8 cellular contexts compared by ENCODE assay signal in the genomic region with DNA sequence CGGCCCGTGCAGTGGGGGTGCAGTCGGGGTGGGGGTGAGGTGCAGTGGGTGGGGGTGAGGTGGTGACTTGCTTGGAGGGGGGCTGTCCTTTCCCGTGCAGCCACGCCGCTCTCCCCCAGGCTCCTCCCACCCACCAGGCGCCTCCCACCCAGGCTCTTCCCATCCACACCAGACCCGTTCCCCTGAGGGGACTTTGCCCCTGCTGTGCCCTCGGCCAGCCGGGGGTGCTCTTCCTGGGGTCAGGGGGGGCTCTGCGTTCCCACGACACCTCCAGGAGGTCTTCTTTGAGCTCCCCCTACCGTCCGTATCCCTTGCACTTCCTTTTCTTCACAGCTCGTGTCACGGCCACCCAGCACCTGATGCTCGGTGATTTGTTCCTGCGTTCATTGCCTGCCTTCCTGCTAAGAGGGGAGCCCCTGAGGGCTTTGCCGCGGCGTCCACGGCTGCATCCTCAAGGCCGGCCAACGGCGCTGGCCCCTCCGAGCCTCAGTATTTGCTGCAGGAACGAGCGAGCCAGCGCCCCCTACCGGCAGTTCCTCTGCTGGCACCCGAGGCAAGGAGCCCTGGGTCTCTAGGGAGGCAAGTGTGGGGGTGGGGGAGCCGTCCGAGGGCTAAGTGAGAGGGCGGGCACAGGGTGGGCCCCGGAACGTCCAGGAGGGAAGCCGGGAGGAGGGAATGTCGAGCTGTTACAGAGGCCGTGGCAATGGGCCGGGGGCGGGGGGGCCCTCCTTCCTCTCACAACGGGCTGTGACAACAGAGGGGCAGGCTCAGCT. TPM values are rescaled to one million over a fixed set of nuclear protein-coding genes. Genes with fewer than 3 reads are reported as not detected.
DNase-seq lines count a peak whose midpoint lies in the region; ATAC-seq lines count a peak whose summit lies in the region.

No MANE protein-coding gene starts in this region.

- H3K36me3 Mint-ChIP-seq in effector memory CD8-positive, alpha-beta T cell (ENCODE audit: insufficient read depth): no peaks in the 10 kb centered on the region

- peaks cover 3% of the 10 kb centered on the region for H3K4me1 ChIP-seq in mesodermal cell (ENCODE audit: control insufficient read depth, insufficient read depth, low read length, poor library complexity, severe bottlenecking)

- 15 to 34% methylated on average over 11 to 31 of the region's 42 CpGs for WGBS in mesodermal cell (ENCODE audit: insufficient coverage in 2 of 2), 2 experiments

- peak; percentile 77 for ATAC-seq in effector memory CD8-positive, alpha-beta T cell (replicated peaks)
- no peak for ATAC-seq in GM18870 (IDR thresholded peaks at IDR 0.05; ENCODE audit: unreplicated experiment)

- H3K36me3 ChIP-seq in mesodermal cell (ENCODE audit: control insufficient read depth, insufficient read depth, low read length): no peaks in the 10 kb centered on the region

- peaks cover 65 to 93% of the 10 kb centered on the region in 2 donors for H3K27me3 Mint-ChIP-seq in effector memory CD8-positive, alpha-beta T cell

- no peaks in the 10 kb centered on the region for H3K9me3 ChIP-seq in mesodermal cell (ENCODE audit: control insufficient read depth, low read length)

- H3K9me3 Mint-ChIP-seq in effector memory CD8-positive, alpha-beta T cell: no peaks in the 10 kb centered on the region

- H3K4me3 Mint-ChIP-seq in effector memory CD8-positive, alpha-beta T cell: peak overlapping the region; percentile 77 to 79

- peaks cover 4 to 10% of the 10 kb centered on the region in 2 donors for H3K4me1 Mint-ChIP-seq in effector memory CD8-positive, alpha-beta T cell (ENCODE audit: low read depth in 2 of 2)

- H3K4me3 ChIP-seq in mesodermal cell (ENCODE audit: extremely low read depth, insufficient read depth, low read length, poor library complexity, severe bottlenecking): peak overlapping the region; percentile 33

- H3K27ac Mint-ChIP-seq in effector memory CD8-positive, alpha-beta T cell: peak overlapping the region in 1 of 2 donors; percentile 18

- no peak overlapping the region for H3K27ac ChIP-seq in mesodermal cell (ENCODE audit: low read depth, low read length, severe bottlenecking)

- peak; percentile 91 for DNase-seq in 8988T
- DNase-seq in GM19238 (ENCODE audit: insufficient read length, low spot score): peak; percentile 81
- DNase-seq in NCI-H82 treated with DMSO at 0.1 percent for 48 hours (lab: John Stamatoyannopoulos, UW; ENCODE audit: unreplicated experiment): peak; percentile 10
- peak; percentile 35 to 91 (median 70) for DNase-seq in activated CD8-positive, alpha-beta memory T cell treated with anti-CD3 and anti-CD28 coated beads for 48 hours (ENCODE audit: low read depth in 2 of 3, low spot score in 2 of 3)
- DNase-seq in effector memory CD8-positive, alpha-beta T cell: peak; percentile 63 to 67 (median 67)
- peak; percentile 66 for DNase-seq in stimulated activated CD8-positive, alpha-beta memory T cell treated with anti-CD3 and anti-CD28 coated beads, Interleukin-15, amount 100 ng/mL, for 24 hours (ENCODE audit: low read depth)

RNA-seq across cellular contexts. Expression of gene LRRC4B, which starts 11.8 kb away (rescaled TPM):
- 35.5 TPM for polyA plus RNA-seq in mesodermal cell (2013, experiment 1 of 2)
- 21.6 TPM for polyA plus RNA-seq in mesodermal cell (2013, experiment 2 of 2)

RNA-seq across cellular contexts. Expression of gene ASPDH, which starts 42.7 kb away (rescaled TPM):
- not detected for polyA plus RNA-seq in mesodermal cell (2013, experiment 1 of 2)
- not detected for polyA plus RNA-seq in mesodermal cell (2013, experiment 2 of 2)

RNA-seq across cellular contexts. Expression of gene JOSD2, which starts 45.4 kb away (rescaled TPM):
- polyA plus RNA-seq in mesodermal cell (2013, experiment 1 of 2): 17.1 TPM
- 11.3 TPM for polyA plus RNA-seq in mesodermal cell (2013, experiment 2 of 2)

Comparison
In these comparisons a context has a peak if more than half of its experiments do, and no peak if none do; other contexts are left out.
1. DNase-seq: peak in every context shown above with its lines; median percentile 91 in 8988T; 81 in GM19238; 70 in activated CD8-positive, alpha-beta memory T cell treated with anti-CD3 and anti-CD28 coated beads for 48 hours; 67 in effector memory CD8-positive, alpha-beta T cell; 66 in stimulated activated CD8-positive, alpha-beta memory T cell treated with anti-CD3 and anti-CD28 coated beads, Interleukin-15, amount 100 ng/mL, for 24 hours; 10 in NCI-H82 treated with DMSO at 0.1 percent for 48 hours.